In the genomic region with DNA sequence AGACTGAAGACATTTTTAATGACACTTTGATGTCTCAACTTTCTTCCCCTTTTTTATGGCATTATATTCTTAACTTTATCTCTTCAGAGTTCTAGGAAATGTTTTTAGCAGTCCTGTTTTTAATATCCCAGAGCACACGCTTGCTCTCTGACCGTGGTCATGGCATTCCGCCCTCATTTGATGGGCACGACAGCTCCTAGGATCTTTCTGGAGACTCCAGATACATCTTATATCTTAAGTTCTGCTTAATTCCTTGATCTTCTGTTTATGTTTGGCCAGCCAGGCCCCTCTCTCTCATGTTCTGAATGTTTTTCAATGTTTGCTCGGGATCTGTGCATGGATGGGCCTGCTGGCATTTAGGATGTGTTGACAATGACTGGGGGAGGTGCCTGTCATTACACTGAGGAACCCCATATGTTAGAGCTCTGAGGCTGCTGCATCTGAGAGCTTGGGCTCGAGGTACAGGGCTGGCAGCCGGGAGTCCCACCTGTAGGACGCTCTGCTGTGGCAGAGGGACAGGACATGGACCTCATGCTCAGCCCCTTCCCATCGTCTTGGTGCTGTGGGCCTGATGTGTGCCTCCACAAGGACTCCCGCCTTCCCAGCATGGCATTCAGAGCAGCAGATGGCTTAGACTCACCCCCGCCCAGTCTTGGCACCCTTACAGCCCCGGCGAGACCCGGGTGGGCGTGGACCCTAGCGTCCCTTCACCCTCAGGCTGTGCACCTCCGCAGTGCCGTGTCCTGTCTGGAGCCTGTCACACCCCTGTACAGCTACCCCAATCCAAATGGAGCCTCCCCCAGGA, we compare ENCODE assay signal across 23 cellular contexts.
DNase-seq lines count a peak whose midpoint lies in the region; ATAC-seq, FAIRE-seq and TF ChIP-seq lines count a peak whose summit lies in the region.
"Had no signal": no experiment of that assay in that cellular context is flagged by ENCODE, and none has a peak within 500 bp of the region (broad histone marks: within the 10 kb centered on the region; RNA-seq: fewer than 3 reads in every experiment).

No MANE protein-coding gene starts in this region.

- no peaks in the 10 kb centered on the region for H3K79me2 ChIP-seq in HepG2 (ENCODE audit: insufficient read depth, low read length)
- no peaks in the 10 kb centered on the region for H3K79me2 ChIP-seq in osteoblast (ENCODE audit: insufficient read depth, low read length)

- TF ChIP-seq RAD21 in liver (IDR thresholded peaks at IDR 0.05) = no peak
- TF ChIP-seq RAD21 in HepG2 (CRISPR knock-in tag; IDR thresholded peaks at IDR 0.05) = no peak

- no peak overlapping the region for H3K27ac Mint-ChIP-seq in stimulated activated naive CD8-positive, alpha-beta T cell treated with anti-CD3 and anti-CD28 coated beads, Interleukin-15, amount 100 ng/mL, for 72 hours
- H3K27ac Mint-ChIP-seq: endodermal cell, WTC11 had no signal

- H3K27me3 ChIP-seq in liver (ENCODE audit: control insufficient read depth in 4 of 4, insufficient read depth in 4 of 4, low read length in 3 of 4) (no peaks in the 10 kb centered on the region), HepG2 (ENCODE audit: control insufficient read depth in 1 of 2, insufficient read depth in 2 of 2, low read length in 2 of 2) (peaks cover 9 to 73% of the 10 kb centered on the region in 2 experiments), osteoblast (ENCODE audit: insufficient read depth, low read length) (peaks cover 36% of the 10 kb centered on the region), aorta (ENCODE audit: control insufficient read depth in 1 of 2, insufficient read depth in 2 of 2, low read length in 1 of 2) (no peaks in the 10 kb centered on the region)

- TF ChIP-seq POLR2A in HepG2 (IDR thresholded peaks at IDR 0.05; ENCODE audit: insufficient read depth in 1 of 2, low read depth in 2 of 2, low read length in 2 of 2) = no peak

- no peak for DNase-seq in HepG2 (ENCODE audit: low spot score)
- DNase-seq in left ventricle myocardium superior = peak; percentile 33
- DNase-seq in osteoblast (ENCODE audit: insufficient read length, low spot score, missing footprints) = peak; percentile 78
- peak; percentile 41 to 71 for DNase-seq in aorta
- no peak for DNase-seq in NCI-H1436 (lab: John Stamatoyannopoulos, UW)
- DNase-seq in stimulated activated naive CD8-positive, alpha-beta T cell treated with anti-CD3 and anti-CD28 coated beads, Interleukin-15, amount 100 ng/mL, for 72 hours = no peak
- DNase-seq: ACHN; activated CD4-positive, alpha-beta T cell treated with anti-CD3 and anti-CD28 coated beads, Interleukin-2, amount 50 U/mL, for 4 hours; brain microvascular endothelial cell; KBM-7; midbrain; NCI-H2171 treated with DMSO at 0.1 percent for 48 hours; NCI-H526 had no signal

- WGBS in liver = 77% methylated on average over 18 of the region's 18 CpGs
- WGBS in HepG2 (ENCODE audit: low lambda C conversion rate) = 52% methylated on average over 14 of the region's 18 CpGs
- 95% methylated on average over 18 of the region's 18 CpGs for WGBS in aorta, 2 donors

- BruUV-seq in HepG2 (replicated peaks; lab: Mats Ljungman, UMichigan) = no TSS peak

- no peak for ATAC-seq in HepG2
- no peak for ATAC-seq in left ventricle myocardium superior
- no peak for ATAC-seq in aorta (ENCODE audit: low FRiP score)
- ATAC-seq in HG03159 (IDR thresholded peaks at IDR 0.05; ENCODE audit: unreplicated experiment) = no peak
- no peak for ATAC-seq in stimulated activated naive CD8-positive, alpha-beta T cell treated with anti-CD3 and anti-CD28 coated beads, Interleukin-15, amount 100 ng/mL, for 72 hours
- ATAC-seq: left colon, WTC11 had no signal

- CTCF ChIA-PET in HepG2 (lab: Yijun Ruan, JAX; ENCODE audit: low intra/inter-chr PET ratio, low total read pairs) = no interaction called here

- H3K9me3 Mint-ChIP-seq in stimulated activated naive CD8-positive, alpha-beta T cell treated with anti-CD3 and anti-CD28 coated beads, Interleukin-15, amount 100 ng/mL, for 72 hours = peaks cover 10 to 22% of the 10 kb centered on the region in 2 donors
- H3K9me3 Mint-ChIP-seq: WTC11 had no signal

- intact Hi-C loops in HepG2 (cut with micrococcal nuclease; ENCODE audit: unreplicated experiment) (no loop called here), left ventricle myocardium superior (cut with micrococcal nuclease) (no loop called here), aorta (cut with DNase I) (no loop called here)

- H3K9me3 ChIP-seq in liver (ENCODE audit: control insufficient read depth in 4 of 4, low read length in 3 of 4) (peaks cover 0 to 6% (median 6%) of the 10 kb centered on the region in 4 donors), HepG2 (ENCODE audit: low read length) (peaks cover 6% of the 10 kb centered on the region; the same call in 1 of the 2 replicates), osteoblast (ENCODE audit: low read depth, low read length) (no peaks in the 10 kb centered on the region), aorta (ENCODE audit: control insufficient read depth, low read length) (no peaks in the 10 kb centered on the region)

- H4K20me1 ChIP-seq in HepG2 (ENCODE audit: insufficient read depth, low read length) (0 out of 2 replicates have a peak, but pooled peaks cover 5% of the 10 kb centered on the region), osteoblast (ENCODE audit: insufficient read depth, low read length) (no peaks in the 10 kb centered on the region)

- in situ Hi-C loops in HepG2 (cut with HindIII; ENCODE audit: extremely low pct_ligation_motif_present, low pct_unique_long_range_greater_than_20kb) = no loop called here

- H3K9ac ChIP-seq in liver (ENCODE audit: low read depth in 1 of 2, low read length in 2 of 2) (no peak overlapping the region), HepG2 (ENCODE audit: insufficient read depth, low read depth, low read length) (no peak overlapping the region)

- peaks cover 58% of the 10 kb centered on the region for H3K4me1 Mint-ChIP-seq in stimulated activated naive CD8-positive, alpha-beta T cell treated with anti-CD3 and anti-CD28 coated beads, Interleukin-15, amount 100 ng/mL, for 72 hours

- TF ChIP-seq CTCF in liver (IDR thresholded peaks at IDR 0.05; ENCODE audit: low read depth, low read length, missing input control) (no peak), HepG2 (CRISPR knock-in tag; IDR thresholded peaks at IDR 0.05) (no peak), osteoblast (IDR thresholded peaks at IDR 0.05; ENCODE audit: extremely low read depth, low read depth, low read length) (no peak)

- no peak for FAIRE-seq in HepG2 (lab: Jason Lieb, UNC)
- FAIRE-seq: D721Med, H54 had no signal

- no peaks in the 10 kb centered on the region for H3K36me3 ChIP-seq in liver (ENCODE audit: control insufficient read depth in 4 of 4, insufficient read depth in 3 of 4, low read depth in 1 of 4, low read length in 3 of 4)
- no peaks in the 10 kb centered on the region for H3K36me3 ChIP-seq in HepG2 (replicated peaks in 1 of 2; ENCODE audit: control insufficient read depth in 1 of 2, insufficient read depth in 2 of 2, low read length in 2 of 2)
- H3K36me3 ChIP-seq in osteoblast (ENCODE audit: insufficient read depth, low read length) = no peaks in the 10 kb centered on the region
- H3K36me3 ChIP-seq in aorta (ENCODE audit: control insufficient read depth in 1 of 2, insufficient read depth in 2 of 2, low read length in 1 of 2) = no peaks in the 10 kb centered on the region
- H3K36me3 ChIP-seq: brain microvascular endothelial cell had no signal

- H3K4me2 ChIP-seq in HepG2 (ENCODE audit: low read depth, low read length) = no peak overlapping the region
- H3K4me2 ChIP-seq in osteoblast (ENCODE audit: insufficient read depth, low read length) = no peak overlapping the region

- no peaks in the 10 kb centered on the region for H3K27me3 Mint-ChIP-seq in stimulated activated naive CD8-positive, alpha-beta T cell treated with anti-CD3 and anti-CD28 coated beads, Interleukin-15, amount 100 ng/mL, for 72 hours

- H3K4me1 ChIP-seq in liver (ENCODE audit: control insufficient read depth in 4 of 4, insufficient read depth in 4 of 4, low read length in 3 of 4) (no peaks in the 10 kb centered on the region), HepG2 (ENCODE audit: insufficient read depth, low read length) (peaks cover 6% of the 10 kb centered on the region; the same call in 1 of the 2 replicates), osteoblast (ENCODE audit: insufficient read depth, low read length) (no peaks in the 10 kb centered on the region), aorta (ENCODE audit: control insufficient read depth in 1 of 2, insufficient read depth in 2 of 2, low read length in 2 of 2) (no peaks in the 10 kb centered on the region)

- POLR2A ChIA-PET in HepG2 (lab: Yijun Ruan, JAX) = no interaction called here

- no peak overlapping the region for H3K4me3 Mint-ChIP-seq in stimulated activated naive CD8-positive, alpha-beta T cell treated with anti-CD3 and anti-CD28 coated beads, Interleukin-15, amount 100 ng/mL, for 72 hours
- H3K4me3 Mint-ChIP-seq: endodermal cell, WTC11 had no signal

- H3K27ac ChIP-seq in liver (ENCODE audit: low read depth in 1 of 2, low read length in 2 of 2) (no peak overlapping the region), HepG2 (ENCODE audit: extremely low read length, insufficient read depth, low read length) (no peak overlapping the region), osteoblast (ENCODE audit: low read depth, low read length) (no peak overlapping the region), aorta (ENCODE audit: low read depth in 1 of 2, low read length in 2 of 2) (no peak overlapping the region)
- H3K27ac ChIP-seq: brain microvascular endothelial cell, C4-2B, RWPE1 had no signal

- H2AFZ ChIP-seq in HepG2 (ENCODE audit: low read length) (no peak overlapping the region), osteoblast (ENCODE audit: low read length) (no peak overlapping the region)

- no peak overlapping the region for H3K4me3 ChIP-seq in liver (ENCODE audit: low read depth in 1 of 3, low read length in 3 of 3)
- H3K4me3 ChIP-seq in HepG2 (replicated peaks in 1 of 3; ENCODE audit: insufficient read depth in 1 of 3, low read depth in 2 of 3, low read length in 3 of 3) = no peak overlapping the region
- H3K4me3 ChIP-seq in osteoblast (ENCODE audit: insufficient read depth, low read length) = no peak overlapping the region
- H3K4me3 ChIP-seq in aorta (ENCODE audit: low read length in 2 of 2) = no peak overlapping the region
- H3K4me3 ChIP-seq: coronary artery had no signal

- TF ChIP-seq EP300 in HepG2 (IDR thresholded peaks at IDR 0.05; ENCODE audit: low read depth in 2 of 2, low read length in 2 of 2) = no peak
- no peak for TF ChIP-seq EP300 in HepG2 (CRISPR knock-in tag; IDR thresholded peaks at IDR 0.05; ENCODE audit: borderline replicate concordance)

TF ChIP-seq in HepG2, 621 proteins besides CTCF, POLR2A, EP300 and RAD21 (continues in another document):
- no peak for TF ChIP-seq ZNF549 (CRISPR knock-in tag; IDR thresholded peaks at IDR 0.05)
- no peak for TF ChIP-seq TFAP4 (IDR thresholded peaks at IDR 0.05; ENCODE audit: borderline replicate concordance, low read depth)

Comparison
In these comparisons a context has a peak if more than half of its experiments do, and no peak if none do; other contexts are left out.
1. DNase-seq: peak in left ventricle myocardium superior (single experiment), osteoblast (single experiment) and aorta (2 of 2); none in HepG2 (single experiment), NCI-H1436 (single experiment) and stimulated activated naive CD8-positive, alpha-beta T cell treated with anti-CD3 and anti-CD28 coated beads, Interleukin-15, amount 100 ng/mL, for 72 hours (0 of 2).